ENCODE assay signal across 12 cellular contexts in genomic region chr7:95324396-95324795, GRCh38. TPM values are rescaled to one million over a fixed set of nuclear protein-coding genes. Genes with fewer than 3 reads are reported as not detected.
A peak's percentile ranks its signal among the peaks of the same experiment; 100 is the strongest.
DNase-seq lines count a peak whose midpoint lies in the region; ATAC-seq and TF ChIP-seq lines count a peak whose summit lies in the region.
"Had no signal": no experiment of that assay in that cellular context is flagged by ENCODE, and none has a peak within 500 bp of the region (broad histone marks: within the 10 kb centered on the region; RNA-seq: fewer than 3 reads in every experiment).

TSS of gene PON1 (minus strand) at chr7:95324532. CDS start at chr7:95324475, 57 bp downstream.

- H3K36me3 ChIP-seq in right lobe of liver, result no peaks in the 10 kb centered on the region

- no peaks in the 10 kb centered on the region for H3K27me3 ChIP-seq in right lobe of liver
- H3K27me3 ChIP-seq: body of pancreas had no signal

- peaks cover 0 to 37% (median 8%) of the 10 kb centered on the region in 4 donors for H3K4me1 ChIP-seq in right lobe of liver
- H3K4me1 ChIP-seq: body of pancreas had no signal

- H3K4me3 ChIP-seq in right lobe of liver, result peak within 1 kb of the TSS; percentile 30 to 74 (median 64)
- H3K4me3 ChIP-seq: body of pancreas, SK-N-MC had no signal

- POLR2A ChIA-PET in RWPE1 (lab: Yijun Ruan, JAX; ENCODE audit: low non-redundant PET), result no interaction called here

- H3K36me3 Mint-ChIP-seq in immature natural killer cell, result no peaks in the 10 kb centered on the region

- H3K9me3 ChIP-seq in right lobe of liver, result no peaks in the 10 kb centered on the region
- H3K9me3 ChIP-seq: body of pancreas had no signal

- peak within 1 kb of the TSS; percentile 26 to 96 (median 86) for H3K27ac ChIP-seq in right lobe of liver
- H3K27ac ChIP-seq in RWPE1, result no peak within 1 kb of the TSS
- H3K27ac ChIP-seq: body of pancreas, SK-N-MC had no signal

- CTCF ChIA-PET in RWPE1 (lab: Yijun Ruan, JAX), result no interaction called here

- ATAC-seq in GM18517 (IDR thresholded peaks at IDR 0.05; ENCODE audit: unreplicated experiment), result peak; percentile 71
- ATAC-seq in HG02642 (IDR thresholded peaks at IDR 0.05; ENCODE audit: poor library complexity, unreplicated experiment), result peak; percentile 56
- ATAC-seq in right lobe of liver, result peak; percentile 76 to 98 (median 88)
- ATAC-seq: body of pancreas had no signal

- no peak for TF ChIP-seq CTCF in right lobe of liver (IDR thresholded peaks at IDR 0.05)
- no peak for TF ChIP-seq CTCF in RWPE1 (conservative IDR thresholded peaks at IDR 0.05; ENCODE audit: low read depth)

- H3K27ac Mint-ChIP-seq in immature natural killer cell, result no peak within 1 kb of the TSS

- 65% methylated on average over 2 of the region's 20 CpGs for WGBS in right lobe of liver (ENCODE audit: insufficient coverage, low coverage, low lambda C conversion rate, missing lambda C conversion rate)

- no peaks in the 10 kb centered on the region for H3K9me3 Mint-ChIP-seq in immature natural killer cell

- DNase-seq in SHP77 treated with DMSO at 0.1 percent for 48 hours (lab: John Stamatoyannopoulos, UW), result peak; percentile 53
- peak; percentile 63 to 94 (median 87) for DNase-seq in right lobe of liver
- DNase-seq in 8988T, result no peak
- no peak for DNase-seq in anterior cingulate cortex (lab: John Stamatoyannopoulos, UW)
- DNase-seq in immature natural killer cell, result no peak
- DNase-seq in RWPE1 (ENCODE audit: low spot score), result no peak
- DNase-seq: substantia nigra had no signal

- peak; percentile 42 for TF ChIP-seq POLR2A in right lobe of liver (IDR thresholded peaks at IDR 0.05)

- no peak within 1 kb of the TSS for H3K4me3 Mint-ChIP-seq in immature natural killer cell

- no peaks in the 10 kb centered on the region for H3K4me1 Mint-ChIP-seq in immature natural killer cell

- H3K27me3 Mint-ChIP-seq in immature natural killer cell (ENCODE audit: low read depth in 3 of 3), result peaks cover 4 to 8% (median 6%) of the 10 kb centered on the region in 3 donors

- intact Hi-C loops in right lobe of liver (cut with DNase I), result no loop called here

RNA-seq across cellular contexts. Expression of gene PON1, which starts in this region (rescaled TPM):
- 100 to 1,000 TPM in 4 of 6 experiments, 10 to 100 TPM in 2; 85.3 to 677 (median 410) TPM for total RNA-seq in right lobe of liver
- under 1 TPM in 1 of 3 donors, not detected in 2; 0.75 TPM for polyA plus RNA-seq in immature natural killer cell
- total RNA-seq: skeletal muscle tissue had no signal

Comparison
In these comparisons a context has a peak if more than half of its experiments do, and no peak if none do; other contexts are left out.
1. DNase-seq: peak in SHP77 treated with DMSO at 0.1 percent for 48 hours (single experiment) and right lobe of liver (3 of 3); none in 8988T (single experiment), anterior cingulate cortex (0 of 58), immature natural killer cell (0 of 3) and RWPE1 (single experiment).
2. Peak in every context shown above with its lines, with median percentiles within 50 percentile points of each other: ATAC-seq.